Comparison of ENCODE assay signal across 1 cellular context in the genomic region with DNA sequence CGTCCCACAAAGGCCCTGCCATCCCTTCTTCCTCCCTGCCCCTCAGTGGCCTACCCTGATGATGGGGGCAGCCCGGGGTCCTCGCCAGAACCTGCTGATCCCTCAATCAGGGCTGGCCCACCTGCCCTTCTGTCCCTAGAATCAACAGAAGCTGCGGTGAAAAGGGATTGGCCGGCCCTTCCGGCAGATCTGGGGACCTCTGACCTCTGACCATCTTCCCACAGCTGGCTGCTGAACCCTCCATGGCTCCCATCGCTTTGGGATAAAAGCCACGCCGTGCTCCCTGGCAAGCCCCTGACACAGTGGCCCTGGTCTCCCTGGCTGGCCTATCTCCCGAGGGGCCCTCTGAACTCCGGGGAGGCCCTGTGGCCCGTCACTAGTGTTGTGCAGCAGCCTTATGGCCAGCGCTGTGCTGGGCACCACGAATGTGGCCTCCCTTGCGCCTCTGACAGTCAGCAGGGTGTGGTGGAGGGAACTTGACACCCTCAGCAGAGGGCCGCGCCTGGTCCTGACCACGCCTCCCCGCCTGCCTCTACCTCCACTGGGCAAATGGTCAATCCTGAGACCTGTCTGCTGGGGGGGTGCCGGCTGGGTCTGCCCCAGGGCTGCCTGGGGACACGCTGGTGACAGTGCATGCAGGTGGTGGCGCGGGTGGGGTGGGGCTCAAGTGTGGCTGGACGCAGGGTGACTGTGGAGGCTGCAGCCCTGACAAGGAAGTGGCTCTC.
A peak's percentile ranks its signal among the peaks of the same experiment; 100 is the strongest.
TF ChIP-seq lines count a peak whose summit lies in the region.

No MANE protein-coding gene starts in this region.

TF ChIP-seq in HepG2, 621 proteins besides CTCF, POLR2A, EP300 and RAD21:
- no peak for TF ChIP-seq ATF7 (IDR thresholded peaks at IDR 0.05)
- no peak for TF ChIP-seq ATF7 (CRISPR knock-in tag; IDR thresholded peaks at IDR 0.05)
- TF ChIP-seq CENPX (CRISPR knock-in tag; IDR thresholded peaks at IDR 0.05), result no peak
- no peak for TF ChIP-seq CBX1 (IDR thresholded peaks at IDR 0.05; ENCODE audit: low read depth)
- no peak for TF ChIP-seq ZNF329 (CRISPR knock-in tag; IDR thresholded peaks at IDR 0.05; ENCODE audit: low read depth)
- TF ChIP-seq ZBTB42 (CRISPR knock-in tag; IDR thresholded peaks at IDR 0.05), result no peak
- TF ChIP-seq ZNF160 (CRISPR knock-in tag; IDR thresholded peaks at IDR 0.05), result no peak
- TF ChIP-seq ELF1 (CRISPR knock-in tag; IDR thresholded peaks at IDR 0.05), result no peak
- peak; percentile 66 for TF ChIP-seq NR2F6 (IDR thresholded peaks at IDR 0.05)
- TF ChIP-seq NR2F6 (CRISPR knock-in tag; IDR thresholded peaks at IDR 0.05), result 0 out of 2 replicates have a peak, but pooled peaks have one; percentile 53
- TF ChIP-seq HNRNPL (IDR thresholded peaks at IDR 0.05; ENCODE audit: low read depth, low read length), result 0 out of 2 replicates have a peak, but pooled peaks have one; percentile 4
- no peak for TF ChIP-seq ZFP62 (CRISPR knock-in tag; IDR thresholded peaks at IDR 0.05)
- no peak for TF ChIP-seq STAG1 (CRISPR knock-in tag; IDR thresholded peaks at IDR 0.05)
